Comparison of ENCODE assay signal across 30 cellular contexts in the genomic region with DNA sequence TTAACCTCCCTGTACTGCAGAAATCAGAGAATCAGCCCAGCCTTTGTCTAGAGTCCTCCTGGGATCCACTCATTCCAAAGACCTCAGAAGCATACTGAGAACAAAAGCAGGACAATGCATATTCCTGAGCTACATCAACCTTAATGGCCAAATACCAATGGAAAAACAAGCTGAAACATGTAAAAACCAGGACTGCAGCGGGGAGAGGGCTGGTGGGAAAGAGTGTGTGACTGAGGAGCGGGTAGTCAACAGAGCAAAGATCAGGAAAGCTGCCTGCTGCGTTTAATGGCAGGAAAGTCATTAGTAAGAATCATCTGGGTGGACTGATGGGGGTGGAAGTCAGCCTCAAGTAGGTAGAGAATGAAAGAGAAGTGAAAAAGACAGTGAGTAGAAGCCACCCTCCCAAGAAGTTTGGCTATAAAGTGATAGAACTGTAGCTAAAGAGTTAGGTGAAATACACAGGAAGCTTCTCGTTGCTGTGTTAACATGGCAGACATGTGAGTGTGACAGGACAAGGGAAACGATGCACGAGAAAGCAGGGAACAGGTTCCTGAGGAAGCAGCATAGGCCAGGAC.
DNase-seq lines count a peak whose midpoint lies in the region; ATAC-seq and TF ChIP-seq lines count a peak whose summit lies in the region.
"Had no signal": no experiment of that assay in that cellular context is flagged by ENCODE, and none has a peak within 500 bp of the region (broad histone marks: within the 10 kb centered on the region; RNA-seq: fewer than 3 reads in every experiment).

No MANE protein-coding gene starts in this region.

- intact Hi-C loops in right cardiac atrium (cut with DNase I): no loop called here
- intact Hi-C loops in left cardiac atrium (cut with DNase I): no loop called here

- H3K4me1 ChIP-seq in right cardiac atrium (ENCODE audit: control insufficient read depth, insufficient read depth, low read length): no peaks in the 10 kb centered on the region
- H3K4me1 ChIP-seq: spleen had no signal

- DNase-seq in right cardiac atrium (no peak), left cardiac atrium (no peak), NCI-H2227 treated with DMSO at 0.1 percent for 48 hours (lab: John Stamatoyannopoulos, UW) (peak; percentile 47), glutamatergic neuron (no peak)
- no peak for DNase-seq in stimulated activated effector memory CD8-positive, alpha-beta T cell treated with anti-CD3 and anti-CD28 coated beads, Interleukin-12 subunit alpha, Interleukin-12 subunit beta, amount 100 ng/mL, for 72 hours (ENCODE audit: low spot score in 2 of 2)
- DNase-seq in activated naive CD4-positive, alpha-beta T cell treated with anti-CD3 and anti-CD28 coated beads, Interleukin-2, amount 10 ng/mL, durations not matched to agents 7 days and 5 days: no peak
- no peak for DNase-seq in stimulated activated CD4-positive, alpha-beta T cell treated with anti-CD3 and anti-CD28 coated beads, Interleukin-15, amount 100 ng/mL, for 24 hours
- DNase-seq: activated B cell treated with CpG ODN at 0.5 μM for 24 hours; activated CD4-positive, alpha-beta T cell treated with anti-CD3 and anti-CD28 coated beads, Interleukin-2, amount 50 U/mL, for 4 hours; aorta; dermis blood vessel endothelial cell; esophagus squamous epithelium; foreskin melanocyte; hypothalamus; Karpas-422; midbrain; naive thymus-derived CD8-positive, alpha-beta T cell; NCI-H1436; NCI-H524; PC-3; retina; SIG-M5; spleen; stimulated activated CD4-positive, alpha-beta T cell treated with anti-CD3 and anti-CD28 coated beads, Interleukin-2, amount 100 ng/mL, for 48 hours had no signal

- no peak overlapping the region for H3K4me3 ChIP-seq in right cardiac atrium (ENCODE audit: low read length)
- H3K4me3 ChIP-seq: BLaER1, esophagus squamous epithelium, spleen had no signal

- H3K4me1 Mint-ChIP-seq in glutamatergic neuron (ENCODE audit: low read depth, unreplicated experiment): peaks cover 35% of the 10 kb centered on the region
- H3K4me1 Mint-ChIP-seq in stimulated activated effector memory CD8-positive, alpha-beta T cell treated with anti-CD3 and anti-CD28 coated beads, Interleukin-12 subunit alpha, Interleukin-12 subunit beta, amount 100 ng/mL, for 72 hours: peaks cover 7% of the 10 kb centered on the region
- no peaks in the 10 kb centered on the region for H3K4me1 Mint-ChIP-seq in activated naive CD4-positive, alpha-beta T cell treated with anti-CD3 and anti-CD28 coated beads, Interleukin-2, amount 10 ng/mL, durations not matched to agents 7 days and 5 days

- no peak for ATAC-seq in right cardiac atrium
- no peak for ATAC-seq in left cardiac atrium
- no peak for ATAC-seq in stimulated activated effector memory CD8-positive, alpha-beta T cell treated with anti-CD3 and anti-CD28 coated beads, Interleukin-12 subunit alpha, Interleukin-12 subunit beta, amount 100 ng/mL, for 72 hours
- ATAC-seq in HG03108 (IDR thresholded peaks at IDR 0.05; ENCODE audit: unreplicated experiment): no peak
- ATAC-seq: left lobe of liver; naive thymus-derived CD8-positive, alpha-beta T cell; PC-3 had no signal

- H3K4me3 Mint-ChIP-seq in glutamatergic neuron (ENCODE audit: unreplicated experiment): no peak overlapping the region
- H3K4me3 Mint-ChIP-seq in stimulated activated effector memory CD8-positive, alpha-beta T cell treated with anti-CD3 and anti-CD28 coated beads, Interleukin-12 subunit alpha, Interleukin-12 subunit beta, amount 100 ng/mL, for 72 hours: no peak overlapping the region
- no peak overlapping the region for H3K4me3 Mint-ChIP-seq in activated naive CD4-positive, alpha-beta T cell treated with anti-CD3 and anti-CD28 coated beads, Interleukin-2, amount 10 ng/mL, durations not matched to agents 7 days and 5 days
- H3K4me3 Mint-ChIP-seq: activated B cell treated with CpG ODN at 0.5 μM for 24 hours; activated naive CD4-positive, alpha-beta T cell treated with anti-CD3 and anti-CD28 coated beads, Interleukin-2, amount 50 U/mL, for 24 hours; activated T-helper 1 cell treated with anti-CD3 and anti-CD28 coated beads, Interleukin-12 subunit alpha, Interleukin-12 subunit beta, Interleukin-2, Interleukin-4 antibody, amounts not matched to agents 30 ng/mL and 10 ng/mL and 1 ng/mL, durations not matched to agents 14 hours and 24 hours and 36 hours; naive thymus-derived CD8-positive, alpha-beta T cell had no signal

- peaks cover 2% of the 10 kb centered on the region for H3K9me3 ChIP-seq in right cardiac atrium (ENCODE audit: control insufficient read depth, low read length)
- H3K9me3 ChIP-seq: BLaER1, esophagus squamous epithelium, spleen had no signal

- H3K36me3 Mint-ChIP-seq in glutamatergic neuron (ENCODE audit: unreplicated experiment): no peaks in the 10 kb centered on the region
- peaks cover 60% of the 10 kb centered on the region for H3K36me3 Mint-ChIP-seq in stimulated activated effector memory CD8-positive, alpha-beta T cell treated with anti-CD3 and anti-CD28 coated beads, Interleukin-12 subunit alpha, Interleukin-12 subunit beta, amount 100 ng/mL, for 72 hours
- H3K36me3 Mint-ChIP-seq in activated naive CD4-positive, alpha-beta T cell treated with anti-CD3 and anti-CD28 coated beads, Interleukin-2, amount 10 ng/mL, durations not matched to agents 7 days and 5 days: peaks cover 27% of the 10 kb centered on the region

- no peaks in the 10 kb centered on the region for H3K27me3 ChIP-seq in right cardiac atrium (ENCODE audit: control insufficient read depth, insufficient read depth)
- H3K27me3 ChIP-seq: BLaER1, esophagus squamous epithelium, spleen had no signal

- no peaks in the 10 kb centered on the region for H3K9me3 Mint-ChIP-seq in glutamatergic neuron (ENCODE audit: unreplicated experiment)
- no peaks in the 10 kb centered on the region for H3K9me3 Mint-ChIP-seq in stimulated activated effector memory CD8-positive, alpha-beta T cell treated with anti-CD3 and anti-CD28 coated beads, Interleukin-12 subunit alpha, Interleukin-12 subunit beta, amount 100 ng/mL, for 72 hours
- no peaks in the 10 kb centered on the region for H3K9me3 Mint-ChIP-seq in activated naive CD4-positive, alpha-beta T cell treated with anti-CD3 and anti-CD28 coated beads, Interleukin-2, amount 10 ng/mL, durations not matched to agents 7 days and 5 days
- H3K9me3 Mint-ChIP-seq: activated B cell treated with CpG ODN at 0.5 μM for 24 hours; activated naive CD4-positive, alpha-beta T cell treated with anti-CD3 and anti-CD28 coated beads, Interleukin-2, amount 50 U/mL, for 24 hours; activated T-helper 1 cell treated with anti-CD3 and anti-CD28 coated beads, Interleukin-12 subunit alpha, Interleukin-12 subunit beta, Interleukin-2, Interleukin-4 antibody, amounts not matched to agents 30 ng/mL and 10 ng/mL and 1 ng/mL, durations not matched to agents 14 hours and 24 hours and 36 hours; naive thymus-derived CD8-positive, alpha-beta T cell had no signal

- CTCF ChIA-PET in activated naive CD4-positive, alpha-beta T cell treated with anti-CD3 and anti-CD28 coated beads, Interleukin-2, amount 10 ng/mL, durations not matched to agents 7 days and 5 days (lab: Charles Lee): interaction anchor here (1.3 kb wide), 1 partner anchor 24 kb away, joined by 4 read pairs; no protein-coding TSS in a partner anchor

- peak overlapping the region; percentile 49 for H3K27ac Mint-ChIP-seq in glutamatergic neuron (ENCODE audit: unreplicated experiment)
- peak overlapping the region; percentile 32 for H3K27ac Mint-ChIP-seq in stimulated activated effector memory CD8-positive, alpha-beta T cell treated with anti-CD3 and anti-CD28 coated beads, Interleukin-12 subunit alpha, Interleukin-12 subunit beta, amount 100 ng/mL, for 72 hours
- no peak overlapping the region for H3K27ac Mint-ChIP-seq in activated naive CD4-positive, alpha-beta T cell treated with anti-CD3 and anti-CD28 coated beads, Interleukin-2, amount 10 ng/mL, durations not matched to agents 7 days and 5 days
- H3K27ac Mint-ChIP-seq: activated B cell treated with CpG ODN at 0.5 μM for 24 hours; activated naive CD4-positive, alpha-beta T cell treated with anti-CD3 and anti-CD28 coated beads, Interleukin-2, amount 50 U/mL, for 24 hours; activated T-helper 1 cell treated with anti-CD3 and anti-CD28 coated beads, Interleukin-12 subunit alpha, Interleukin-12 subunit beta, Interleukin-2, Interleukin-4 antibody, amounts not matched to agents 30 ng/mL and 10 ng/mL and 1 ng/mL, durations not matched to agents 14 hours and 24 hours and 36 hours had no signal

- H3K27me3 Mint-ChIP-seq in glutamatergic neuron (ENCODE audit: unreplicated experiment): no peaks in the 10 kb centered on the region
- no peaks in the 10 kb centered on the region for H3K27me3 Mint-ChIP-seq in activated naive CD4-positive, alpha-beta T cell treated with anti-CD3 and anti-CD28 coated beads, Interleukin-2, amount 10 ng/mL, durations not matched to agents 7 days and 5 days
- H3K27me3 Mint-ChIP-seq: activated B cell treated with CpG ODN at 0.5 μM for 24 hours; activated naive CD4-positive, alpha-beta T cell treated with anti-CD3 and anti-CD28 coated beads, Interleukin-2, amount 50 U/mL, for 24 hours; naive thymus-derived CD8-positive, alpha-beta T cell had no signal

- no peak for TF ChIP-seq CTCF in glutamatergic neuron (IDR thresholded peaks at IDR 0.05; ENCODE audit: partially characterized antibody, unreplicated experiment)

- peak overlapping the region; percentile 70 for H3K27ac ChIP-seq in right cardiac atrium (ENCODE audit: low read length)
- H3K27ac ChIP-seq: BLaER1, esophagus squamous epithelium, HL-60, spleen had no signal

- 68% methylated on average over 6 of the region's 6 CpGs for WGBS in right cardiac atrium
